17 cellular contexts compared by ENCODE assay signal in genomic region chr16:81097230-81097629, GRCh38. TPM values are rescaled to one million over a fixed set of nuclear protein-coding genes. Genes with fewer than 3 reads are reported as not detected.
DNase-seq lines count a peak whose midpoint lies in the region; ATAC-seq and TF ChIP-seq lines count a peak whose summit lies in the region.
"Had no signal": no experiment of that assay in that cellular context is flagged by ENCODE, and none has a peak within 500 bp of the region (broad histone marks: within the 10 kb centered on the region; RNA-seq: fewer than 3 reads in every experiment).

No MANE protein-coding gene starts in this region.

- TF ChIP-seq CTCF in OCI-LY7 (conservative IDR thresholded peaks at IDR 0.05; ENCODE audit: low read length) (no peak), sigmoid colon (IDR thresholded peaks at IDR 0.05) (no peak)

- H3K27ac Mint-ChIP-seq in CD8-positive, alpha-beta memory T cell, result no peak overlapping the region
- H3K27ac Mint-ChIP-seq: H9 had no signal

- no TSS peak for BruUV-seq in OCI-LY7 (replicated peaks; lab: Mats Ljungman, UMichigan)

- POLR2A ChIA-PET in CD8-positive, alpha-beta memory T cell (lab: Charles Lee), result interaction anchor here (0.6 kb wide), 1 partner anchor 708 kb away, joined by 12 read pairs; no protein-coding TSS in a partner anchor
- POLR2A ChIA-PET in OCI-LY7 (lab: Charles Lee), result interaction anchor here (1.1 kb wide), 1 partner anchor 618 kb away, joined by 3 read pairs; no protein-coding TSS in a partner anchor

- DNase-seq in CD8-positive, alpha-beta memory T cell, result no peak
- no peak for DNase-seq in OCI-LY7 (ENCODE audit: low spot score)
- DNase-seq in epithelial cell of prostate (ENCODE audit: low read depth, low spot score), result no peak
- no peak for DNase-seq in sigmoid colon
- no peak for DNase-seq in left colon
- no peak for DNase-seq in NOMO-1 (lab: John Stamatoyannopoulos, UW; ENCODE audit: unreplicated experiment in 2 of 2)
- DNase-seq: activated CD4-positive, alpha-beta T cell treated with anti-CD3 and anti-CD28 coated beads for 36 hours; activated naive CD4-positive, alpha-beta T cell; DMS153; H9; SJCRH30; stimulated activated naive CD8-positive, alpha-beta T cell treated with anti-CD3 and anti-CD28 coated beads, Interleukin-15, amount 100 ng/mL, for 72 hours; T1000 had no signal

- no peaks in the 10 kb centered on the region for H3K36me3 Mint-ChIP-seq in CD8-positive, alpha-beta memory T cell

- no peak for TF ChIP-seq EP300 in sigmoid colon (IDR thresholded peaks at IDR 0.05)

- CTCF ChIA-PET in CD8-positive, alpha-beta memory T cell (lab: Charles Lee), result interaction anchor here (1.1 to 1.4 kb wide), 2 partner anchors 62 to 93 kb away, joined by 3 to 4 read pairs; partner anchors contain the start of gene ATMIN
- CTCF ChIA-PET in OCI-LY7 (lab: Charles Lee; ENCODE audit: unreplicated experiment), result no interaction called here

- peaks cover 9% of the 10 kb centered on the region for H3K4me1 ChIP-seq in CD8-positive, alpha-beta memory T cell (ENCODE audit: insufficient read depth, low read length)
- H3K4me1 ChIP-seq in OCI-LY7 (ENCODE audit: insufficient read depth, low read length, poor library complexity, severe bottlenecking) (peaks cover 23% of the 10 kb centered on the region), sigmoid colon (peaks cover 0 to 12% (median 2%) of the 10 kb centered on the region in 4 donors)
- H3K4me1 ChIP-seq: prostate gland had no signal

- peak overlapping the region; percentile 75; the same call in 1 of the 2 replicates for H2AFZ ChIP-seq in OCI-LY7 (ENCODE audit: low read length)

- H3K36me3 ChIP-seq in CD8-positive, alpha-beta memory T cell (ENCODE audit: insufficient read depth, low read length), result no peaks in the 10 kb centered on the region
- H3K36me3 ChIP-seq in OCI-LY7 (ENCODE audit: insufficient read depth, low read length) (peaks cover 3% of the 10 kb centered on the region; the same call in 1 of the 2 replicates), sigmoid colon (no peaks in the 10 kb centered on the region)
- H3K36me3 ChIP-seq: prostate gland, SJCRH30 had no signal

- H3K9me2 ChIP-seq in OCI-LY7 (ENCODE audit: insufficient read depth, low read length), result no peaks in the 10 kb centered on the region

- H3K79me2 ChIP-seq in OCI-LY7 (ENCODE audit: insufficient read depth, low read depth, low read length), result peaks cover 22% of the 10 kb centered on the region; the same call in 1 of the 2 replicates

- no peaks in the 10 kb centered on the region for H3K9me3 ChIP-seq in CD8-positive, alpha-beta memory T cell (ENCODE audit: low read length)
- H3K9me3 ChIP-seq in OCI-LY7 (ENCODE audit: low read length), result no peaks in the 10 kb centered on the region
- no peaks in the 10 kb centered on the region for H3K9me3 ChIP-seq in sigmoid colon
- H3K9me3 ChIP-seq: prostate gland, SJCRH30 had no signal

- H3K27ac ChIP-seq in CD8-positive, alpha-beta memory T cell (ENCODE audit: low read depth, low read length), result peak overlapping the region; percentile 13
- H3K27ac ChIP-seq in OCI-LY7 (ENCODE audit: low read depth, low read length, poor library complexity, severe bottlenecking) (no peak overlapping the region), epithelial cell of prostate (peak overlapping the region; percentile 57), sigmoid colon (peak overlapping the region in 3 of 4 donors; percentile 42 to 85 (median 83))
- H3K27ac ChIP-seq: SJCRH30 had no signal

- H3K4me1 Mint-ChIP-seq in CD8-positive, alpha-beta memory T cell, result peaks cover 5 to 14% (median 7%) of the 10 kb centered on the region in 3 donors

- intact Hi-C loops in OCI-LY7 (cut with micrococcal nuclease; ENCODE audit: unreplicated experiment) (loop anchor here (10.0 kb wide), 1 partner anchor 218 kb away; the partner anchor contains the start of gene GAN), sigmoid colon (cut with DNase I) (loop anchor here (5.0 kb wide), 2 partner anchors 60 to 90 kb away; partner anchors contain the start of genes ATMIN, CENPN and CMC2), left colon (cut with DNase I, micrococcal nuclease) (no loop called here)

- no peaks in the 10 kb centered on the region for H3K27me3 Mint-ChIP-seq in CD8-positive, alpha-beta memory T cell
- H3K27me3 Mint-ChIP-seq: activated CD4-positive, alpha-beta T cell treated with anti-CD3 and anti-CD28 coated beads for 36 hours; stimulated activated naive CD8-positive, alpha-beta T cell treated with anti-CD3 and anti-CD28 coated beads, Interleukin-15, amount 100 ng/mL, for 72 hours had no signal

- ATAC-seq in left colon, result no peak
- no peak for ATAC-seq in HG03469 (IDR thresholded peaks at IDR 0.05; ENCODE audit: unreplicated experiment)
- no peak for ATAC-seq in HG03097 (IDR thresholded peaks at IDR 0.05; ENCODE audit: low FRiP score, unreplicated experiment)

- WGBS in sigmoid colon, 2 donors, result 97% methylated on average over 6 of the region's 6 CpGs

- H3K9me3 Mint-ChIP-seq in CD8-positive, alpha-beta memory T cell, result no peaks in the 10 kb centered on the region
- H3K9me3 Mint-ChIP-seq: H9 had no signal

- no peak overlapping the region for H3K4me3 Mint-ChIP-seq in CD8-positive, alpha-beta memory T cell

- H4K20me1 ChIP-seq in OCI-LY7 (ENCODE audit: insufficient read depth, low read length), result no peaks in the 10 kb centered on the region

- no peaks in the 10 kb centered on the region for H3K27me3 ChIP-seq in CD8-positive, alpha-beta memory T cell (ENCODE audit: insufficient read depth, low read length, poor library complexity, severe bottlenecking)
- no peaks in the 10 kb centered on the region for H3K27me3 ChIP-seq in sigmoid colon
- H3K27me3 ChIP-seq: SJCRH30 had no signal

- peak overlapping the region; percentile 44; the same call in 1 of the 2 replicates for H3K4me2 ChIP-seq in OCI-LY7 (ENCODE audit: low read length)

- no peak overlapping the region for H3K4me3 ChIP-seq in CD8-positive, alpha-beta memory T cell (ENCODE audit: low read length)
- no peak overlapping the region for H3K4me3 ChIP-seq in OCI-LY7 (ENCODE audit: low read depth, low read length, poor library complexity, severe bottlenecking)
- H3K4me3 ChIP-seq in sigmoid colon, result peak overlapping the region in 1 of 4 donors; percentile 83

- TF ChIP-seq POLR2A in sigmoid colon (IDR thresholded peaks at IDR 0.05), result no peak

RNA-seq across cellular contexts. Expression of gene GCSH, which starts 1.0 kb away (rescaled TPM):
- total RNA-seq in CD8-positive, alpha-beta memory T cell, result 10 to 100 TPM; 23.4 to 26.0 TPM
- 9.3 TPM for polyA plus RNA-seq in CD8-positive, alpha-beta memory T cell
- 11.7 and 23.4 TPM in 2 replicates for total RNA-seq in OCI-LY7 (2014; rRNA removed; shearing (Covaris generic))
- total RNA-seq in OCI-LY7 (2022) (32.0 and 42.5 TPM in 2 replicates), sigmoid colon (10 to 100 TPM; 18.3 to 27.8 (median 23.6) TPM), left colon (10 to 100 TPM; 10.2 to 14.7 TPM)
- 10 to 100 TPM; 16.8 to 19.0 (median 18.3) TPM for polyA plus RNA-seq in sigmoid colon

RNA-seq across cellular contexts. Expression of gene C16orf46, which starts 20.2 kb away (rescaled TPM):
- under 1 TPM in 1 of 2 experiments, not detected in 1; 0.59 TPM for total RNA-seq in CD8-positive, alpha-beta memory T cell
- 0.93 TPM for polyA plus RNA-seq in CD8-positive, alpha-beta memory T cell
- 0.69 and 1.6 TPM in 2 replicates for total RNA-seq in OCI-LY7 (2014; rRNA removed; shearing (Covaris generic))
- total RNA-seq in OCI-LY7 (2022), result 0.81 and 1.2 TPM in 2 replicates
- 1 to 10 TPM in 1 of 4 donors, under 1 TPM in 1, not detected in 2; 0.27 to 1.1 TPM for total RNA-seq in sigmoid colon
- polyA plus RNA-seq in sigmoid colon, result 1 to 10 TPM in 1 of 3 donors, not detected in 2; 1.1 TPM
- total RNA-seq in left colon, result under 1 TPM; 0.58 to 0.75 TPM
- total RNA-seq: endothelial cell of umbilical vein had no signal

Comparison
In these comparisons a context has a peak if more than half of its experiments do, and no peak if none do; other contexts are left out.
1. intact Hi-C loops: an anchor here in OCI-LY7 (10.0 kb wide) and sigmoid colon (5.0 kb wide); none called in left colon.